In the genomic region with DNA sequence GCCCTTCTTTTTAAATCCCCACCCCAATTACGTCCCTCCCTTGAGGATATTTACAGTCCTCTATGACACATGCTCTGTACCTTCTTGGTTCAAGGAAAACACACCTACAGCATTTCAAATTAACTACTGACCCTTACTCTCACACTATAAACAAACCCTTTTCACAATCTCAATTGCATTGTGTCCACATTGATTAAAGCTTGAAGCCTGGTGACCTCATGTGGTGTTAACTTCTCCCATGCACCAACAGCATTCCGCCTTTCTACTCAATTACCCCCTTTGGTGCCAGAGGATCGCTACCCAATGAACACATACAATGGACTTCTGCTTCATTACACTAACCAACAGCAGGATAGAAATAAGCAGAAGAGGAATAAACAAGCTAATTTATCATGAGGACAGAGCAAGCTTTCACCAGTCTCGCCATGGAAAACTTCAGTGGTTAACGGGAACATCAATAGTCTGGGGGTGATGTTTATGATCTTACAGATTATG, we compare ENCODE assay signal across 1 cellular context.
A peak's percentile ranks its signal among the peaks of the same experiment; 100 is the strongest.
TF ChIP-seq lines count a peak whose summit lies in the region.

No MANE protein-coding gene starts in this region.

TF ChIP-seq in HEK293, 187 proteins besides CTCF, POLR2A, EP300 and RAD21 (continued from another document and continues in another):
- no peak for TF ChIP-seq REPIN1 (tag by site-specific recombination; IDR thresholded peaks at IDR 0.05; ENCODE audit: low read depth)
- TF ChIP-seq HOXA7 (CRISPR knock-in tag; IDR thresholded peaks at IDR 0.05; ENCODE audit: borderline replicate concordance): no peak
- TF ChIP-seq ZNF518A (tag by site-specific recombination; conservative IDR thresholded peaks at IDR 0.05; ENCODE audit: low read depth): no peak; the same call in 1 of the 2 replicates
- TF ChIP-seq ZFP37 (tag by site-specific recombination; IDR thresholded peaks at IDR 0.05): 0 out of 2 replicates have a peak, but pooled peaks have one; percentile 57
- TF ChIP-seq ZNF501 (tag by site-specific recombination; IDR thresholded peaks at IDR 0.05): peak; percentile 80; the same call in 1 of the 2 replicates
- no peak for TF ChIP-seq ZNF175 (tag by site-specific recombination; IDR thresholded peaks at IDR 0.05)
- no peak for TF ChIP-seq ZNF837 (tag by site-specific recombination; IDR thresholded peaks at IDR 0.05)
- TF ChIP-seq, protein P1, sequence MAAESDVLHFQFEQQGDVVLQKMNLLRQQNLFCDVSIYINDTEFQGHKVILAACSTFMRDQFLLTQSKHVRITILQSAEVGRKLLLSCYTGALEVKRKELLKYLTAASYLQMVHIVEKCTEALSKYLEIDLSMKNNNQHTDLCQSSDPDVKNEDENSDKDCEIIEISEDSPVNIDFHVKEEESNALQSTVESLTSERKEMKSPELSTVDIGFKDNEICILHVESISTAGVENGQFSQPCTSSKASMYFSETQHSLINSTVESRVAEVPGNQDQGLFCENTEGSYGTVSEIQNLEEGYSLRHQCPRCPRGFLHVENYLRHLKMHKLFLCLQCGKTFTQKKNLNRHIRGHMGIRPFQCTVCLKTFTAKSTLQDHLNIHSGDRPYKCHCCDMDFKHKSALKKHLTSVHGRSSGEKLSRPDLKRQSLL (tag by site-specific recombination; IDR thresholded peaks at IDR 0.05): no peak
- TF ChIP-seq ZNF624 (tag by site-specific recombination; IDR thresholded peaks at IDR 0.05): no peak
- no peak for TF ChIP-seq ZNF211 (tag by site-specific recombination; IDR thresholded peaks at IDR 0.05; ENCODE audit: low read depth)
- TF ChIP-seq ZSCAN30 (tag by site-specific recombination; IDR thresholded peaks at IDR 0.05): peak; percentile 90
- TF ChIP-seq ZNF843 (tag by site-specific recombination; IDR thresholded peaks at IDR 0.05): peak; percentile 100
- TF ChIP-seq, protein P2, sequence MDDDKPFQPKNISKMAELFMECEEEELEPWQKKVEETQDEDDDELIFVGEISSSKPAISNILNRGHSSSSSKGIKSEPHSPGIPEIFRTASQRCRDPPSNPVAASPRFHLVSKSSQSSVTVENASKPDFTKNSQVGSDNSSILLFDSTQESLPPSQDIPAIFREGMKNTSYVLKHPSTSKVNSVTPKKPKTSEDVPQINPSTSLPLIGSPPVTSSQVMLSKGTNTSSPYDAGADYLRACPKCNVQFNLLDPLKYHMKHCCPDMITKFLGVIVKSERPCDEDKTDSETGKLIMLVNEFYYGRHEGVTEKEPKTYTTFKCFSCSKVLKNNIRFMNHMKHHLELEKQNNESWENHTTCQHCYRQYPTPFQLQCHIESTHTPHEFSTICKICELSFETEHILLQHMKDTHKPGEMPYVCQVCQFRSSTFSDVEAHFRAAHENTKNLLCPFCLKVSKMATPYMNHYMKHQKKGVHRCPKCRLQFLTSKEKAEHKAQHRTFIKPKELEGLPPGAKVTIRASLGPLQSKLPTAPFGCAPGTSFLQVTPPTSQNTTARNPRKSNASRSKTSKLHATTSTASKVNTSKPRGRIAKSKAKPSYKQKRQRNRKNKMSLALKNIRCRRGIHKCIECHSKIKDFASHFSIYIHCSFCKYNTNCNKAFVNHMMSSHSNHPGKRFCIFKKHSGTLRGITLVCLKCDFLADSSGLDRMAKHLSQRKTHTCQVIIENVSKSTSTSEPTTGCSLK (tag by site-specific recombination; IDR thresholded peaks at IDR 0.05): no peak
- TF ChIP-seq ZNF114 (tag by site-specific recombination; IDR thresholded peaks at IDR 0.05): no peak
- TF ChIP-seq OSR2 (tag by site-specific recombination; IDR thresholded peaks at IDR 0.05): peak; percentile 99
- no peak; the same call in 1 of the 2 replicates for TF ChIP-seq ZSCAN16 (tag by site-specific recombination; IDR thresholded peaks at IDR 0.05)
- TF ChIP-seq ZNF610 (tag by site-specific recombination; IDR thresholded peaks at IDR 0.05; ENCODE audit: borderline replicate concordance): no peak
- peak; percentile 69 for TF ChIP-seq EGR2 (tag by site-specific recombination; IDR thresholded peaks at IDR 0.05; ENCODE audit: low read depth)
- TF ChIP-seq, protein P3, sequence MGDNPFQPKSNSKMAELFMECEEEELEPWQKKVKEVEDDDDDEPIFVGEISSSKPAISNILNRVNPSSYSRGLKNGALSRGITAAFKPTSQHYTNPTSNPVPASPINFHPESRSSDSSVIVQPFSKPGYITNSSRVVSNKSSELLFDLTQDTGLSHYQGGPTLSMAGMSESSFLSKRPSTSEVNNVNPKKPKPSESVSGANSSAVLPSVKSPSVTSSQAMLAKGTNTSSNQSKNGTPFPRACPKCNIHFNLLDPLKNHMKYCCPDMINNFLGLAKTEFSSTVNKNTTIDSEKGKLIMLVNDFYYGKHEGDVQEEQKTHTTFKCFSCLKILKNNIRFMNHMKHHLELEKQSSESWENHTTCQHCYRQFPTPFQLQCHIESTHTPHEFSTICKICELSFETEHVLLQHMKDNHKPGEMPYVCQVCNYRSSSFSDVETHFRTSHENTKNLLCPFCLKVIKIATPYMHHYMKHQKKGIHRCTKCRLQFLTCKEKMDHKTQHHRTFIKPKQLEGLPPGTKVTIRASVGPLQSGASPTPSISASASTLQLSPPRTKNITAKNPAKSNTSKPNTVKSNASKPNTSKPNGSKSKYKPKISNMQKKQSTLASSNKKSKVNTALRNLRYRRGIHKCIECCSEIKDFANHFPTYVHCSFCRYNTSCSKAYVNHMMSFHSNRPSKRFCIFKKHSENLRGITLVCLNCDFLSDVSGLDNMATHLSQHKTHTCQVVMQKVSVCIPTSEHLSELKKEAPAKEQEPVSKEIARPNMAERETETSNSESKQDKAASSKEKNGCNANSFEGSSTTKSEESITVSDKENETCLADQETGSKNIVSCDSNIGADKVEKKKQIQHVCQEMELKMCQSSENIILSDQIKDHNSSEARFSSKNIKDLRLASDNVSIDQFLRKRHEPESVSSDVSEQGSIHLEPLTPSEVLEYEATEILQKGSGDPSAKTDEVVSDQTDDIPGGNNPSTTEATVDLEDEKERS (tag by site-specific recombination; IDR thresholded peaks at IDR 0.05): no peak
- TF ChIP-seq, protein P4, sequence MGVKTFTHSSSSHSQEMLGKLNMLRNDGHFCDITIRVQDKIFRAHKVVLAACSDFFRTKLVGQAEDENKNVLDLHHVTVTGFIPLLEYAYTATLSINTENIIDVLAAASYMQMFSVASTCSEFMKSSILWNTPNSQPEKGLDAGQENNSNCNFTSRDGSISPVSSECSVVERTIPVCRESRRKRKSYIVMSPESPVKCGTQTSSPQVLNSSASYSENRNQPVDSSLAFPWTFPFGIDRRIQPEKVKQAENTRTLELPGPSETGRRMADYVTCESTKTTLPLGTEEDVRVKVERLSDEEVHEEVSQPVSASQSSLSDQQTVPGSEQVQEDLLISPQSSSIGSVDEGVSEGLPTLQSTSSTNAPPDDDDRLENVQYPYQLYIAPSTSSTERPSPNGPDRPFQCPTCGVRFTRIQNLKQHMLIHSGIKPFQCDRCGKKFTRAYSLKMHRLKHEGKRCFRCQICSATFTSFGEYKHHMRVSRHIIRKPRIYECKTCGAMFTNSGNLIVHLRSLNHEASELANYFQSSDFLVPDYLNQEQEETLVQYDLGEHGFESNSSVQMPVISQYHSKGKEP (tag by site-specific recombination; IDR thresholded peaks at IDR 0.05): peak; percentile 98
- 0 out of 2 replicates have a peak, but pooled peaks have one; percentile 10 for TF ChIP-seq ZNF654 (tag by site-specific recombination; IDR thresholded peaks at IDR 0.05; ENCODE audit: low read depth)
- no peak for TF ChIP-seq ZNF133 (tag by site-specific recombination; IDR thresholded peaks at IDR 0.05)
- TF ChIP-seq ZNF529 (tag by site-specific recombination; IDR thresholded peaks at IDR 0.05; ENCODE audit: insufficient replicate concordance): no peak
- TF ChIP-seq, protein P5, sequence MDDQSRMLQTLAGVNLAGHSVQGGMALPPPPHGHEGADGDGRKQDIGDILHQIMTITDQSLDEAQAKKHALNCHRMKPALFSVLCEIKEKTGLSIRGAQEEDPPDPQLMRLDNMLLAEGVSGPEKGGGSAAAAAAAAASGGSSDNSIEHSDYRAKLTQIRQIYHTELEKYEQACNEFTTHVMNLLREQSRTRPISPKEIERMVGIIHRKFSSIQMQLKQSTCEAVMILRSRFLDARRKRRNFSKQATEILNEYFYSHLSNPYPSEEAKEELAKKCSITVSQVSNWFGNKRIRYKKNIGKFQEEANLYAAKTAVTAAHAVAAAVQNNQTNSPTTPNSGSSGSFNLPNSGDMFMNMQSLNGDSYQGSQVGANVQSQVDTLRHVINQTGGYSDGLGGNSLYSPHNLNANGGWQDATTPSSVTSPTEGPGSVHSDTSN (CRISPR knock-in tag; IDR thresholded peaks at IDR 0.05): no peak
- TF ChIP-seq, protein P6, sequence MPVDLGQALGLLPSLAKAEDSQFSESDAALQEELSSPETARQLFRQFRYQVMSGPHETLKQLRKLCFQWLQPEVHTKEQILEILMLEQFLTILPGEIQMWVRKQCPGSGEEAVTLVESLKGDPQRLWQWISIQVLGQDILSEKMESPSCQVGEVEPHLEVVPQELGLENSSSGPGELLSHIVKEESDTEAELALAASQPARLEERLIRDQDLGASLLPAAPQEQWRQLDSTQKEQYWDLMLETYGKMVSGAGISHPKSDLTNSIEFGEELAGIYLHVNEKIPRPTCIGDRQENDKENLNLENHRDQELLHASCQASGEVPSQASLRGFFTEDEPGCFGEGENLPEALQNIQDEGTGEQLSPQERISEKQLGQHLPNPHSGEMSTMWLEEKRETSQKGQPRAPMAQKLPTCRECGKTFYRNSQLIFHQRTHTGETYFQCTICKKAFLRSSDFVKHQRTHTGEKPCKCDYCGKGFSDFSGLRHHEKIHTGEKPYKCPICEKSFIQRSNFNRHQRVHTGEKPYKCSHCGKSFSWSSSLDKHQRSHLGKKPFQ (tag by site-specific recombination; IDR thresholded peaks at IDR 0.05): peak; percentile 93
- TF ChIP-seq YY2 (tag by site-specific recombination; IDR thresholded peaks at IDR 0.05): no peak
- TF ChIP-seq INSM2 (tag by site-specific recombination; IDR thresholded peaks at IDR 0.05): peak; percentile 99
- no peak for TF ChIP-seq ZNF555 (tag by site-specific recombination; conservative IDR thresholded peaks at IDR 0.05)
- TF ChIP-seq ZNF239 (tag by site-specific recombination; IDR thresholded peaks at IDR 0.05): no peak
- peak; percentile 91 for TF ChIP-seq ZNF391 (tag by site-specific recombination; IDR thresholded peaks at IDR 0.05; ENCODE audit: borderline replicate concordance, low read depth)
- TF ChIP-seq ZBTB17 (tag by site-specific recombination; IDR thresholded peaks at IDR 0.05): peak; percentile 87
- TF ChIP-seq ZNF747 (tag by site-specific recombination; IDR thresholded peaks at IDR 0.05): no peak
- no peak for TF ChIP-seq YY1 (tag by site-specific recombination; IDR thresholded peaks at IDR 0.05)
- TF ChIP-seq ZBTB20 (tag by site-specific recombination; IDR thresholded peaks at IDR 0.05): no peak
- TF ChIP-seq ZNF248 (tag by site-specific recombination; IDR thresholded peaks at IDR 0.05): no peak
- TF ChIP-seq TCF7L2 (IDR thresholded peaks at IDR 0.05; ENCODE audit: borderline replicate concordance, low read depth, low read length): peak; percentile 94; the same call in 1 of the 2 replicates
- 0 out of 2 replicates have a peak, but pooled peaks have one; percentile 71 for TF ChIP-seq ZNF561 (tag by site-specific recombination; IDR thresholded peaks at IDR 0.05; ENCODE audit: borderline replicate concordance)
- peak; percentile 97 for TF ChIP-seq ZNF2 (tag by site-specific recombination; IDR thresholded peaks at IDR 0.05)
- no peak for TF ChIP-seq ZFP3 (tag by site-specific recombination; IDR thresholded peaks at IDR 0.05; ENCODE audit: low read depth)
- no peak for TF ChIP-seq ZNF169 (tag by site-specific recombination; IDR thresholded peaks at IDR 0.05)
- no peak for TF ChIP-seq ZNF830 (tag by site-specific recombination; IDR thresholded peaks at IDR 0.05; ENCODE audit: low read depth)
- TF ChIP-seq GLIS1 (tag by site-specific recombination; IDR thresholded peaks at IDR 0.05): peak; percentile 94
